ENCODE assay signal across 1 cellular context in genomic region chr11:10623797-10624761, GRCh38.
TF ChIP-seq lines count a peak whose summit lies in the region.

No MANE protein-coding gene starts in this region.

TF ChIP-seq in H1, 55 proteins besides CTCF, POLR2A, EP300 and RAD21 (continued from another document):
- no peak for TF ChIP-seq CHD7 (IDR thresholded peaks at IDR 0.05; ENCODE audit: insufficient replicate concordance, low read length)
- no peak for TF ChIP-seq EZH2 (IDR thresholded peaks at IDR 0.05; ENCODE audit: low read depth, low read length, severe bottlenecking)
- no peak for TF ChIP-seq CHD2 (IDR thresholded peaks at IDR 0.05; ENCODE audit: low read length)
